ENCODE assay signal across 8 cellular contexts in genomic region chr20:4170621-4171537, GRCh38. TPM values are rescaled to one million over a fixed set of nuclear protein-coding genes. Genes with fewer than 3 reads are reported as not detected.
DNase-seq lines count a peak whose midpoint lies in the region; ATAC-seq, FAIRE-seq and TF ChIP-seq lines count a peak whose summit lies in the region.
"Had no signal": no experiment of that assay in that cellular context is flagged by ENCODE, and none has a peak within 500 bp of the region (broad histone marks: within the 10 kb centered on the region; RNA-seq: fewer than 3 reads in every experiment).

No MANE protein-coding gene starts in this region.

- peaks cover 11% of the 10 kb centered on the region for H3K36me3 Mint-ChIP-seq in activated T-helper 17 cell treated with anti-CD3 and anti-CD28 coated beads, Interleukin-2, amount 50 U/mL, for 72 hours (ENCODE audit: low read depth)

- no peak overlapping the region for H3K9ac ChIP-seq in smooth muscle cell (ENCODE audit: low read depth)

- no peak overlapping the region for H2AFZ ChIP-seq in smooth muscle cell (ENCODE audit: low read depth)

- no peak for FAIRE-seq in urothelium cell line (lab: Jason Lieb, UNC)

- H3K9me3 ChIP-seq in HEK293 (ENCODE audit: control insufficient read depth, insufficient read depth, low read depth, low read length) (no peaks in the 10 kb centered on the region), smooth muscle cell (replicated peaks; ENCODE audit: low read depth) (no peaks in the 10 kb centered on the region)

- no peaks in the 10 kb centered on the region for H3K27me3 ChIP-seq in smooth muscle cell (ENCODE audit: low read depth)

- no peak overlapping the region for H3K27ac Mint-ChIP-seq in activated T-helper 17 cell treated with anti-CD3 and anti-CD28 coated beads, Interleukin-2, amount 50 U/mL, for 72 hours

- 74% methylated on average over 14 of the region's 14 CpGs for WGBS in smooth muscle cell (ENCODE audit: low lambda C conversion rate)

- H3K4me1 ChIP-seq in HEK293 (ENCODE audit: control insufficient read depth, insufficient read depth, low read length), result peaks cover 4% of the 10 kb centered on the region; the same call in 1 of the 2 replicates
- H3K4me1 ChIP-seq in smooth muscle cell (ENCODE audit: low read depth), result peaks cover 19% of the 10 kb centered on the region

- H3K9me3 Mint-ChIP-seq in activated T-helper 17 cell treated with anti-CD3 and anti-CD28 coated beads, Interleukin-2, amount 50 U/mL, for 72 hours, result no peaks in the 10 kb centered on the region

- peaks cover 13% of the 10 kb centered on the region for H3K4me1 Mint-ChIP-seq in activated T-helper 17 cell treated with anti-CD3 and anti-CD28 coated beads, Interleukin-2, amount 50 U/mL, for 72 hours

- peaks cover 54% of the 10 kb centered on the region for H3K79me2 ChIP-seq in smooth muscle cell (ENCODE audit: low read depth)

- no peak for TF ChIP-seq CTCF in HEK293 (tag by site-specific recombination; IDR thresholded peaks at IDR 0.05)
- TF ChIP-seq CTCF in smooth muscle cell (IDR thresholded peaks at IDR 0.05; ENCODE audit: borderline replicate concordance, insufficient read depth, poor library complexity, severe bottlenecking), result no peak

- POLR2A ChIA-PET in HEK293 (lab: Yijun Ruan, JAX), result no interaction called here

- no peaks in the 10 kb centered on the region for H3K36me3 ChIP-seq in HEK293 (ENCODE audit: control insufficient read depth in 2 of 2, insufficient read depth in 1 of 2, low read length in 2 of 2)
- H3K36me3 ChIP-seq in smooth muscle cell (ENCODE audit: low read depth), result no peaks in the 10 kb centered on the region

- H4K20me1 ChIP-seq in smooth muscle cell (ENCODE audit: low read depth), result peaks cover 23% of the 10 kb centered on the region

- DNase-seq in head of caudate nucleus, result peak in 28 of 42 donors; percentile 27 to 82 (median 58)
- DNase-seq in smooth muscle cell (lab: John Stamatoyannopoulos, UW; ENCODE audit: unreplicated experiment), result no peak
- no peak for DNase-seq in NAMALWA (ENCODE audit: low spot score)
- DNase-seq in urothelium cell line (ENCODE audit: low spot score), result no peak
- no peak for DNase-seq in stimulated activated naive CD4-positive, alpha-beta T cell (lab: John Stamatoyannopoulos, UW)
- DNase-seq: activated gamma-delta T cell had no signal

- intact Hi-C loops in head of caudate nucleus (cut with DNase I), result no loop called here

- peak overlapping the region; percentile 71 for H3K4me3 Mint-ChIP-seq in activated T-helper 17 cell treated with anti-CD3 and anti-CD28 coated beads, Interleukin-2, amount 50 U/mL, for 72 hours

- H3F3A ChIP-seq in smooth muscle cell (ENCODE audit: low read depth), result peaks cover 7% of the 10 kb centered on the region

- H3K4me3 ChIP-seq in HEK293 (ENCODE audit: low read depth, low read length) (no peak overlapping the region), smooth muscle cell (peak overlapping the region; percentile 64)

- H3K27ac ChIP-seq in HEK293 (ENCODE audit: extremely low read depth, low read depth, low read length) (no peak overlapping the region), smooth muscle cell (ENCODE audit: low read depth) (peak overlapping the region; percentile 80)

- ATAC-seq in activated T-helper 17 cell treated with anti-CD3 and anti-CD28 coated beads, Interleukin-2, amount 50 U/mL, for 72 hours (replicated peaks), result no peak

- H3K27me3 Mint-ChIP-seq in activated T-helper 17 cell treated with anti-CD3 and anti-CD28 coated beads, Interleukin-2, amount 50 U/mL, for 72 hours, result no peaks in the 10 kb centered on the region

- H3K4me2 ChIP-seq in smooth muscle cell, result peak overlapping the region; percentile 95

- CTCF ChIA-PET in HEK293 (lab: Yijun Ruan, JAX), result interaction anchor here (0.6 to 1.7 kb wide), 6 partner anchors 42 to 737 kb away, joined by 3 to 10 read pairs (median 4); no protein-coding TSS in a partner anchor

TF ChIP-seq in HEK293, 187 proteins besides CTCF, POLR2A, EP300 and RAD21:
- TF ChIP-seq ZNF114 (tag by site-specific recombination; IDR thresholded peaks at IDR 0.05) (no peak), ZNF677 (tag by site-specific recombination; IDR thresholded peaks at IDR 0.05) (no peak), SCRT2 (tag by site-specific recombination; IDR thresholded peaks at IDR 0.05) (no peak), ZNF274 (IDR thresholded peaks at IDR 0.05; ENCODE audit: low read length) (no peak), ZNF274 (tag by site-specific recombination; IDR thresholded peaks at IDR 0.05; ENCODE audit: borderline replicate concordance) (no peak), PRDM2 (tag by site-specific recombination; IDR thresholded peaks at IDR 0.05; ENCODE audit: borderline replicate concordance) (no peak), ZIC2 (tag by site-specific recombination; IDR thresholded peaks at IDR 0.05) (peak; percentile 93), ZBTB17 (tag by site-specific recombination; IDR thresholded peaks at IDR 0.05) (peak; percentile 71; the same call in 1 of the 2 replicates), ZNF202 (tag by site-specific recombination; IDR thresholded peaks at IDR 0.05; ENCODE audit: borderline replicate concordance) (no peak), ZXDB (tag by site-specific recombination; IDR thresholded peaks at IDR 0.05) (no peak), YY2 (tag by site-specific recombination; IDR thresholded peaks at IDR 0.05) (no peak), GLIS1 (tag by site-specific recombination; IDR thresholded peaks at IDR 0.05) (peak; percentile 28; the same call in 1 of the 2 replicates), ZNF701 (tag by site-specific recombination; IDR thresholded peaks at IDR 0.05) (no peak), ZNF174 (tag by site-specific recombination; IDR thresholded peaks at IDR 0.05) (no peak), GLIS2 (tag by site-specific recombination; IDR thresholded peaks at IDR 0.05) (0 out of 2 replicates have a peak, but pooled peaks have one; percentile 14), ZNF19 (tag by site-specific recombination; IDR thresholded peaks at IDR 0.05; ENCODE audit: low read depth) (no peak), SP3 (tag by site-specific recombination; IDR thresholded peaks at IDR 0.05) (no peak), ZNF530 (tag by site-specific recombination; IDR thresholded peaks at IDR 0.05; ENCODE audit: low read depth) (no peak)
TF ChIP-seq in HEK293: peak in this region for 4.

RNA-seq across cellular contexts. Expression of gene SMOX, which starts 22.3 kb away (rescaled TPM):
- total RNA-seq in activated T-helper 17 cell treated with anti-CD3 and anti-CD28 coated beads, Interleukin-2, amount 50 U/mL, for 72 hours, result 10 to 100 TPM in 1 of 2 donors, 1 to 10 TPM in 1; 8.3 to 19.9 TPM
- total RNA-seq in smooth muscle cell, result 11.5 and 18.2 TPM in 2 replicates
- polyA plus RNA-seq in smooth muscle cell, result 30.6 and 36.1 TPM in 2 replicates

Comparison
In these comparisons a context has a peak if more than half of its experiments do, and no peak if none do; other contexts are left out.
1. DNase-seq: peak in head of caudate nucleus (28 of 42); none in smooth muscle cell (single experiment), NAMALWA (single experiment), urothelium cell line (single experiment) and stimulated activated naive CD4-positive, alpha-beta T cell (0 of 6).